Comparison of ENCODE assay signal across 14 cellular contexts in genomic region chr2:159518321-159519005, GRCh38.
DNase-seq lines count a peak whose midpoint lies in the region; ATAC-seq, FAIRE-seq and TF ChIP-seq lines count a peak whose summit lies in the region.
"Had no signal": no experiment of that assay in that cellular context is flagged by ENCODE, and none has a peak within 500 bp of the region (broad histone marks: within the 10 kb centered on the region; RNA-seq: fewer than 3 reads in every experiment).

No MANE protein-coding gene starts in this region.

- no peaks in the 10 kb centered on the region for H3K27me3 Mint-ChIP-seq in Calu3 (ENCODE audit: unreplicated experiment)
- no peaks in the 10 kb centered on the region for H3K27me3 Mint-ChIP-seq in naive B cell
- peaks cover 2% of the 10 kb centered on the region; the same call in 1 of the 2 replicates for H3K27me3 Mint-ChIP-seq in HFFc6 (ENCODE audit: insufficient read depth)

- no peak overlapping the region for H4K91ac ChIP-seq in H1 (replicated peaks; ENCODE audit: insufficient read length, low read length)

- no peak overlapping the region for H3K27ac ChIP-seq in H1 (ENCODE audit: low read depth, low read length)
- H3K27ac ChIP-seq: C4-2B had no signal

- no TSS peak for BruUV-seq in Calu3 (replicated peaks; lab: Mats Ljungman, UMichigan)

- no peak for TF ChIP-seq CTCF in Calu3 (IDR thresholded peaks at IDR 0.05; ENCODE audit: unreplicated experiment)
- TF ChIP-seq CTCF in H1 (IDR thresholded peaks at IDR 0.05; ENCODE audit: control extremely low read depth in 1 of 3, insufficient read depth in 1 of 3, low read depth in 1 of 3, low read length in 3 of 3) = no peak
- no peak for TF ChIP-seq CTCF in HFFc6 (IDR thresholded peaks at IDR 0.05)

- H2BK120ac ChIP-seq in H1 (replicated peaks; ENCODE audit: low read depth, low read length) = no peak overlapping the region

- H3K9me3 ChIP-seq in H1 (ENCODE audit: insufficient read depth in 2 of 2, low read depth in 1 of 2, low read length in 1 of 2) = no peaks in the 10 kb centered on the region

- no peaks in the 10 kb centered on the region for H4K20me1 ChIP-seq in H1 (replicated peaks in 1 of 2; ENCODE audit: control insufficient read depth in 1 of 2, insufficient read depth in 2 of 2, low read length in 2 of 2)

- H2BK15ac ChIP-seq in H1 (ENCODE audit: low read length) = no peak overlapping the region

- no peak overlapping the region for H2AK5ac ChIP-seq in H1 (ENCODE audit: low read depth, low read length)

- H2BK20ac ChIP-seq in H1 (ENCODE audit: low read length) = no peak overlapping the region

- no peak for DNase-seq in Calu3
- DNase-seq in H1 (ENCODE audit: low read depth in 1 of 2, low spot score in 2 of 2) = no peak
- DNase-seq in naive B cell = no peak
- DNase-seq in LoVo (ENCODE audit: low spot score) = no peak
- no peak for DNase-seq in T-helper 2 cell
- DNase-seq in HFFc6 = no peak
- no peak for DNase-seq in cerebellum (ENCODE audit: low spot score)
- DNase-seq: activated CD8-positive, alpha-beta memory T cell treated with anti-CD3 and anti-CD28 coated beads for 24 hours; activated naive CD4-positive, alpha-beta T cell treated with anti-CD3 and anti-CD28 coated beads, Interleukin-2, amount 50 U/mL, for 16 hours; KG1; NCI-H2029 had no signal

- TF ChIP-seq EP300 in Ishikawa (IDR thresholded peaks at IDR 0.05; ENCODE audit: borderline replicate concordance) = no peak
- TF ChIP-seq EP300 in H1 (IDR thresholded peaks at IDR 0.05; ENCODE audit: borderline replicate concordance in 1 of 2, low read depth in 2 of 2, low read length in 2 of 2) = no peak

- CTCF ChIA-PET in Calu3 (lab: Charles Lee) (no interaction called here), H1 (lab: Charles Lee; ENCODE audit: partially characterized antibody) (interaction anchor here (0.8 to 0.9 kb wide), 3 partner anchors 9 to 388 kb away, joined by 3 to 4 read pairs (median 3); no protein-coding TSS in a partner anchor)

- no peaks in the 10 kb centered on the region for H3K27me3 ChIP-seq in H1 (replicated peaks in 1 of 4; ENCODE audit: control insufficient read depth in 3 of 4, extremely low read depth in 1 of 4, insufficient read depth in 3 of 4, low read length in 3 of 4)

- H3K18ac ChIP-seq in H1 (ENCODE audit: extremely low read depth, low read length) = no peak overlapping the region

- intact Hi-C loops in Calu3 (cut with micrococcal nuclease; ENCODE audit: unreplicated experiment) = loop anchor here (5.0 kb wide), 1 partner anchor 194 kb away; the partner anchor contains the start of gene MARCHF7

- no peak overlapping the region for H4K8ac ChIP-seq in H1 (ENCODE audit: extremely low read depth, insufficient read depth, low read length)

- peaks cover 0 to 4% (median 0%) of the 10 kb centered on the region in 4 experiments; a peak in 2 of 7 replicates for H3K4me1 ChIP-seq in H1 (replicated peaks in 1 of 4; ENCODE audit: control insufficient read depth in 3 of 4, insufficient read depth in 4 of 4, low read length in 3 of 4)

- no peak overlapping the region for H3K56ac ChIP-seq in H1 (replicated peaks; ENCODE audit: insufficient read length, low read depth, low read length)

- H3K9ac ChIP-seq in H1 (replicated peaks in 1 of 4; ENCODE audit: extremely low read depth in 1 of 4, low read depth in 3 of 4, low read length in 3 of 4) = no peak overlapping the region

- TF ChIP-seq RAD21 in Ishikawa (IDR thresholded peaks at IDR 0.05; ENCODE audit: low read depth) (no peak), H1 (IDR thresholded peaks at IDR 0.05 in 1 of 2, conservative IDR thresholded peaks at IDR 0.05 in 1 of 2; ENCODE audit: low read depth in 2 of 2, low read length in 2 of 2) (no peak)

- no peak overlapping the region for H4K5ac ChIP-seq in H1 (ENCODE audit: insufficient read length, low read depth, low read length)

- H3K79me1 ChIP-seq in H1 (ENCODE audit: low read depth, low read length) = no peaks in the 10 kb centered on the region

- no peaks in the 10 kb centered on the region for H3K36me3 ChIP-seq in H1 (ENCODE audit: control insufficient read depth in 2 of 4, insufficient read depth in 4 of 4, low read length in 3 of 4)

- H3K23me2 ChIP-seq in H1 (ENCODE audit: low read depth, low read length) = no peaks in the 10 kb centered on the region

- no peak for ATAC-seq in naive B cell (ENCODE audit: low read depth in 2 of 2)

- H3K9me3 Mint-ChIP-seq in Calu3 (ENCODE audit: low read depth, unreplicated experiment) = no peaks in the 10 kb centered on the region
- peaks cover 0 to 2% (median 0%) of the 10 kb centered on the region in 7 donors for H3K9me3 Mint-ChIP-seq in naive B cell
- H3K9me3 Mint-ChIP-seq in HFFc6 = no peaks in the 10 kb centered on the region

- H3K4me2 ChIP-seq in H1 (ENCODE audit: insufficient read depth in 1 of 2, low read depth in 2 of 2, low read length in 2 of 2) = no peak overlapping the region

- FAIRE-seq in H1 (lab: Jason Lieb, UNC) = no peak

- POLR2A ChIA-PET in H1 (lab: Charles Lee; ENCODE audit: partially characterized antibody) = interaction anchor here (1.1 kb wide), 1 partner anchor 97 kb away, joined by 4 read pairs; no protein-coding TSS in a partner anchor

- no peak overlapping the region for H2BK12ac ChIP-seq in H1 (ENCODE audit: low read depth, low read length)

- H3K79me2 ChIP-seq in H1 (ENCODE audit: control insufficient read depth in 1 of 2, insufficient read depth in 2 of 2, low read length in 2 of 2) = peaks cover 0 to 23% of the 10 kb centered on the region in 2 experiments; a peak in 2 of 4 replicates

- H3K4me1 Mint-ChIP-seq in Calu3 (ENCODE audit: low read depth, unreplicated experiment) = peaks cover 19% of the 10 kb centered on the region
- peaks cover 10 to 21% (median 12%) of the 10 kb centered on the region in 3 donors for H3K4me1 Mint-ChIP-seq in naive B cell
- H3K4me1 Mint-ChIP-seq in HFFc6 (ENCODE audit: low read depth) = peaks cover 17% of the 10 kb centered on the region

- H3K14ac ChIP-seq in H1 (ENCODE audit: insufficient read length) = no peak overlapping the region

- H3K4me3 Mint-ChIP-seq in Calu3 (ENCODE audit: low read depth, unreplicated experiment) (peak overlapping the region; percentile 28), naive B cell (peak overlapping the region in 1 of 8 donors; percentile 17), HFFc6 (no peak overlapping the region)

- H2BK5ac ChIP-seq in H1 (ENCODE audit: low read depth, low read length) = no peak overlapping the region

- no peak for TF ChIP-seq POLR2A in H1 (IDR thresholded peaks at IDR 0.05; ENCODE audit: control extremely low read depth in 1 of 2, low read depth in 2 of 2, low read length in 2 of 2)

- no peak overlapping the region for H3K4me3 ChIP-seq in H1 (ENCODE audit: extremely low read depth in 1 of 4, insufficient read depth in 2 of 4, low read depth in 3 of 4, low read length in 4 of 4)
- H3K4me3 ChIP-seq: lung had no signal

- no peak overlapping the region for H3K4ac ChIP-seq in H1 (replicated peaks; ENCODE audit: insufficient read length, low read depth, low read length)

- WGBS in H1 (ENCODE audit: extremely low coverage in 1 of 2, insufficient coverage in 1 of 2, insufficient read length in 1 of 2, insufficient replicate concordance in 2 of 2, low coverage in 1 of 2, low lambda C conversion rate in 2 of 2, missing lambda C conversion rate in 1 of 2), 2 experiments = 88% methylated on average over 3 of the region's 3 CpGs; no CpG with 5 or more reads in 1 of the 2 experiments

- H3K36me3 Mint-ChIP-seq in Calu3 (ENCODE audit: insufficient read depth, unreplicated experiment) (peaks cover 6% of the 10 kb centered on the region), naive B cell (peaks cover 1 to 8% of the 10 kb centered on the region in 2 donors), HFFc6 (ENCODE audit: low read depth) (no peaks in the 10 kb centered on the region)

- H2AFZ ChIP-seq in H1 (ENCODE audit: low read length) = no peak overlapping the region

- no peak overlapping the region for H3K23ac ChIP-seq in H1 (ENCODE audit: insufficient read length)

- H3K27ac Mint-ChIP-seq in Calu3 (ENCODE audit: unreplicated experiment) (peak overlapping the region; percentile 55), naive B cell (peak overlapping the region in 4 of 6 donors; percentile 33 to 67 (median 60)), HFFc6 (no peak overlapping the region)

TF ChIP-seq in Ishikawa, 13 proteins besides CTCF, POLR2A, EP300 and RAD21:
- TF ChIP-seq TCF12 (IDR thresholded peaks at IDR 0.05; ENCODE audit: low read depth) (no peak), CEBPB (IDR thresholded peaks at IDR 0.05) (peak; percentile 87)

TF ChIP-seq in H1, 55 proteins besides CTCF, POLR2A, EP300 and RAD21:
- TF ChIP-seq SIRT6 (IDR thresholded peaks at IDR 0.05; ENCODE audit: low read length) (no peak), ZNF274 (IDR thresholded peaks at IDR 0.05; ENCODE audit: borderline replicate concordance, extremely low read depth, low read length) (no peak), ATF2 (IDR thresholded peaks at IDR 0.05; ENCODE audit: low read length) (no peak), PHF8 (conservative IDR thresholded peaks at IDR 0.05; ENCODE audit: low read depth, low read length) (no peak), ASH2L (IDR thresholded peaks at IDR 0.05; ENCODE audit: low read length) (no peak), EGR1 (IDR thresholded peaks at IDR 0.05; ENCODE audit: borderline replicate concordance, low read depth, low read length) (no peak), CEBPB (IDR thresholded peaks at IDR 0.05; ENCODE audit: low read depth, low read length) (peak; percentile 25; the same call in 1 of the 2 replicates), YY1 (IDR thresholded peaks at IDR 0.05; ENCODE audit: low read depth, low read length) (no peak), MAFK (IDR thresholded peaks at IDR 0.05; ENCODE audit: low read depth, low read length) (no peak)
